Comparison of ENCODE assay signal across 8 cellular contexts in the genomic region with DNA sequence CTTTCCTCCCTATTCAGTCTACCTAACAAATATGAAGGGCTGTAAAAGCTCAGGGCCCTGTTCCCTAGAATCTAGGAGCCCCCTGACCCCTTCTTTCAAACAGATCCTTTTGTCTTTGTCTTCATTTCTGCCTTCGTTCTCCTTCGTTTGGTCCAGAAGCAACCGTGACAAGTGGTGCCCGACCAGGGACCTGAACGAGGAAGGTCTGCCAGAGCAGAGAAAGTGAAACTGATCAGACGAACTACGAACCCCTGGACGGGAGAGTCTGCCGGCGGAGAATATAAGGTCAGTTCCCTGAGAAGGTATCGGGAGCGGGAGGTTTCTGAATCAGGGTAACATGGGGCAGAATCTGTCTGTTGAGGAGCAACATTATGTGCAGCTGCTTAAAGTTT. TPM values are rescaled to one million over a fixed set of nuclear protein-coding genes. Genes with fewer than 3 reads are reported as not detected.
A peak's percentile ranks its signal among the peaks of the same experiment; 100 is the strongest.
DNase-seq lines count a peak whose midpoint lies in the region; ATAC-seq and TF ChIP-seq lines count a peak whose summit lies in the region.

No MANE protein-coding gene starts in this region.

- intact Hi-C loops in body of pancreas (cut with DNase I) = no loop called here

- no peaks in the 10 kb centered on the region for H3K9me3 ChIP-seq in BE2C
- no peaks in the 10 kb centered on the region for H3K9me3 ChIP-seq in body of pancreas
- H3K9me3 ChIP-seq in mesodermal cell (ENCODE audit: control insufficient read depth, low read length) = peaks cover 3% of the 10 kb centered on the region

- H3K4me1 ChIP-seq in BE2C (no peaks in the 10 kb centered on the region), KMS-11 (ENCODE audit: low read depth, poor library complexity, severe bottlenecking) (peaks cover 10% of the 10 kb centered on the region), body of pancreas (peaks cover 25% of the 10 kb centered on the region), mesodermal cell (ENCODE audit: control insufficient read depth, insufficient read depth, low read length, poor library complexity, severe bottlenecking) (no peaks in the 10 kb centered on the region)

- DNase-seq in BE2C (no peak), body of pancreas (no peak), amniotic stem cell (lab: John Stamatoyannopoulos, UW) (no peak), NCI-H1092 (lab: John Stamatoyannopoulos, UW) (no peak), epidermal melanocyte (ENCODE audit: insufficient read length, low spot score) (no peak)

- H3K27ac ChIP-seq in KMS-11 (no peak overlapping the region; the same call in 1 of the 2 replicates), body of pancreas (peak overlapping the region in 3 of 4 donors; percentile 59 to 87 (median 80)), mesodermal cell (ENCODE audit: low read depth, low read length, severe bottlenecking) (peak overlapping the region; percentile 91)

- ATAC-seq in body of pancreas (no peak), GM19452 (IDR thresholded peaks at IDR 0.05; ENCODE audit: unreplicated experiment) (no peak)

- H3K27me3 ChIP-seq in BE2C (no peaks in the 10 kb centered on the region), KMS-11 (ENCODE audit: insufficient read depth, low read depth) (no peaks in the 10 kb centered on the region), body of pancreas (no peaks in the 10 kb centered on the region)

- H3K4me3 ChIP-seq in BE2C (ENCODE audit: low read depth, low read length) = peak overlapping the region; percentile 97
- no peak overlapping the region for H3K4me3 ChIP-seq in KMS-11 (IDR thresholded peaks at IDR 0.05; ENCODE audit: insufficient read depth, low read depth, low read length)
- H3K4me3 ChIP-seq in body of pancreas = peak overlapping the region; percentile 57 to 62
- H3K4me3 ChIP-seq in mesodermal cell (ENCODE audit: extremely low read depth, insufficient read depth, low read length, poor library complexity, severe bottlenecking) = peak overlapping the region; percentile 91

- peaks cover 7% of the 10 kb centered on the region; the same call in 1 of the 2 replicates for H3K79me2 ChIP-seq in KMS-11 (ENCODE audit: insufficient read depth, low read depth)

- TF ChIP-seq CTCF in BE2C (IDR thresholded peaks at IDR 0.05; ENCODE audit: low read depth, low read length) = no peak
- no peak for TF ChIP-seq CTCF in KMS-11 (conservative IDR thresholded peaks at IDR 0.05; ENCODE audit: low read depth, low read length)
- no peak for TF ChIP-seq CTCF in body of pancreas (IDR thresholded peaks at IDR 0.05)

- no peak for TF ChIP-seq POLR2A in body of pancreas (IDR thresholded peaks at IDR 0.05)

- 38 to 43% methylated on average over 12 of the region's 12 CpGs for WGBS in body of pancreas, 2 donors
- 77 to 82% methylated on average over 10 to 12 of the region's 12 CpGs for WGBS in mesodermal cell (ENCODE audit: insufficient coverage in 2 of 2), 2 experiments

- H2AFZ ChIP-seq in KMS-11 (ENCODE audit: low read depth) = peak overlapping the region; percentile 59; the same call in 1 of the 2 replicates

- H4K20me1 ChIP-seq in KMS-11 (ENCODE audit: insufficient read depth) = no peaks in the 10 kb centered on the region

- H3K9ac ChIP-seq in KMS-11 = peak overlapping the region; percentile 62; the same call in 1 of the 2 replicates

- peak overlapping the region; percentile 82 for H3K4me2 ChIP-seq in KMS-11

- H3K36me3 ChIP-seq in BE2C (peaks cover 51% of the 10 kb centered on the region), KMS-11 (ENCODE audit: insufficient read depth) (peaks cover 18% of the 10 kb centered on the region; the same call in 1 of the 2 replicates), body of pancreas (replicated peaks in 1 of 2; ENCODE audit: insufficient read depth in 1 of 2, low read depth in 2 of 2) (peaks cover 0 to 3% of the 10 kb centered on the region in 2 donors), mesodermal cell (ENCODE audit: control insufficient read depth, insufficient read depth, low read length) (peaks cover 61% of the 10 kb centered on the region)

RNA-seq across cellular contexts. Expression of gene ERVK3-1, which starts 0.8 kb away (rescaled TPM):
- 105 TPM for polyA plus RNA-seq in BE2C (2012; ENCODE audit: insufficient read depth, insufficient read length, low read depth)
- 10 to 100 TPM; 39.6 to 54.2 TPM for total RNA-seq in body of pancreas
- polyA plus RNA-seq in mesodermal cell (2013, experiment 1 of 2) = 28.3 TPM
- 24.7 TPM for polyA plus RNA-seq in mesodermal cell (2013, experiment 2 of 2)

RNA-seq across cellular contexts. Expression of gene ZSCAN22, which starts 20.9 kb away (rescaled TPM):
- polyA plus RNA-seq in BE2C (2012; ENCODE audit: insufficient read depth, insufficient read length, low read depth) = 4.2 TPM
- 1 to 10 TPM in 1 of 2 donors, under 1 TPM in 1; 0.99 to 3.1 TPM for total RNA-seq in body of pancreas
- polyA plus RNA-seq in mesodermal cell (2013, experiment 1 of 2) = 2.5 TPM
- 1.8 TPM for polyA plus RNA-seq in mesodermal cell (2013, experiment 2 of 2)

RNA-seq across cellular contexts. Expression of gene ZNF8, which starts 27.2 kb away (rescaled TPM):
- 1.9 TPM for polyA plus RNA-seq in BE2C (2012; ENCODE audit: insufficient read depth, insufficient read length, low read depth)
- total RNA-seq in body of pancreas = 1 to 10 TPM; 3.6 to 4.6 TPM
- polyA plus RNA-seq in mesodermal cell (2013, experiment 1 of 2) = 4.8 TPM
- polyA plus RNA-seq in mesodermal cell (2013, experiment 2 of 2) = 3.9 TPM

RNA-seq across cellular contexts. Expression of gene A1BG, which starts 47.4 kb away (rescaled TPM):
- polyA plus RNA-seq in BE2C (2012; ENCODE audit: insufficient read depth, insufficient read length, low read depth) = 13.3 TPM
- 10 to 100 TPM in 1 of 2 donors, 1 to 10 TPM in 1; 6.2 to 11.5 TPM for total RNA-seq in body of pancreas
- polyA plus RNA-seq in mesodermal cell (2013, experiment 1 of 2) = 57.4 TPM
- 41.6 TPM for polyA plus RNA-seq in mesodermal cell (2013, experiment 2 of 2)

RNA-seq across cellular contexts. Expression of gene ZNF497, which starts 56.6 kb away (rescaled TPM):
- 3.1 TPM for polyA plus RNA-seq in BE2C (2012; ENCODE audit: insufficient read depth, insufficient read length, low read depth)
- 1 to 10 TPM; 4.6 to 4.7 TPM for total RNA-seq in body of pancreas
- 1.6 TPM for polyA plus RNA-seq in mesodermal cell (2013, experiment 1 of 2)
- polyA plus RNA-seq in mesodermal cell (2013, experiment 2 of 2) = 1.2 TPM
